6 cellular contexts compared by ENCODE assay signal in the genomic region with DNA sequence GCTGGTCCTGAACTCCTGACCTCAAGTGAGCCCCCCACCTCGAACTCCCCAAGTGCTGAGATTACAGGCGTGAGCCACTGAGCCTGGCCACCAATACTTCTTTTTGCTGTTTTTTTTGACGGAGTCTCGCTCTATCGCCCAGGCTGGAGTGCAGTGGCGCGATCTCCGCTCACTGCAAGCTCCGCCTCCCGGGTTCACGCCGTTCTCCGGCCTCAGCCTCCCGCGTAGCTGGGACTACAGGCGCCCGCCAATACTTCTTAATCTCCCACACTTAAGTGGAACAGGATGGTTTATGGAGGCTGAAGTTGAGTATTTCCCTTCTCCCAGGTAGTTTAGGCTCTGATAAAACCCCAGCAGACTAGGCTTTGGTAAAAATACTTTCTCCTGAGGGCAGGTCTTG. TPM values are rescaled to one million over a fixed set of nuclear protein-coding genes. Genes with fewer than 3 reads are reported as not detected.
DNase-seq lines count a peak whose midpoint lies in the region; TF ChIP-seq lines count a peak whose summit lies in the region.
"Not testable (repeated sequence)": the region's sequence is repeated elsewhere in the genome, so short reads cannot be mapped to it uniquely, and the experiment has no call there.

No MANE protein-coding gene starts in this region.

- H3K4me2 ChIP-seq in DOHH2 (ENCODE audit: low read length) (0 out of 2 replicates have a peak overlapping the region, but pooled peaks have one; percentile 82), Karpas-422 (ENCODE audit: low read depth, low read length, poor library complexity, severe bottlenecking) (peak overlapping the region; percentile 97)

- H3K79me2 ChIP-seq in DOHH2 (ENCODE audit: control insufficient read depth, low read length) (peaks cover 15% of the 10 kb centered on the region), Karpas-422 (ENCODE audit: low read length) (peaks cover 36% of the 10 kb centered on the region)

- not testable (repeated sequence) for H3K9me2 ChIP-seq in DOHH2 (replicated peaks; ENCODE audit: control insufficient read depth, low read length); Karpas-422 (replicated peaks; ENCODE audit: insufficient read depth, low read length)

- H3K36me3 Mint-ChIP-seq in activated CD4-positive, alpha-beta T cell treated with anti-CD3 and anti-CD28 coated beads, Interleukin-2, amount 10 ng/mL, durations not matched to agents 24 days and 14 days (ENCODE audit: low read depth); brain; neural crest cell (ENCODE audit: low read depth); progenitor cell of endocrine pancreas (ENCODE audit: insufficient read depth): not testable (repeated sequence)

- not testable (repeated sequence) for H3K27ac ChIP-seq in DOHH2 (ENCODE audit: low read depth, low read length)
- H3K27ac ChIP-seq in Karpas-422 (ENCODE audit: low read length) = 0 out of 2 replicates have a peak overlapping the region, but pooled peaks have one; percentile 82

- not testable (repeated sequence) for TF ChIP-seq CTCF in DOHH2 (IDR thresholded peaks at IDR 0.05; ENCODE audit: low read depth, low read length, poor library complexity, severe bottlenecking); brain (conservative IDR thresholded peaks at IDR 0.05); neural crest cell (conservative IDR thresholded peaks at IDR 0.05); progenitor cell of endocrine pancreas (IDR thresholded peaks at IDR 0.05; ENCODE audit: unreplicated experiment)

- H3F3A ChIP-seq in DOHH2 (ENCODE audit: control insufficient read depth, insufficient read depth) = not testable (repeated sequence)

- H3K36me3 ChIP-seq in DOHH2 (ENCODE audit: control insufficient read depth, low read length); Karpas-422 (ENCODE audit: insufficient read depth, low read length): not testable (repeated sequence)

- not testable (repeated sequence) for H3K9me3 Mint-ChIP-seq in activated CD4-positive, alpha-beta T cell treated with anti-CD3 and anti-CD28 coated beads, Interleukin-2, amount 10 ng/mL, durations not matched to agents 24 days and 14 days; brain; neural crest cell; progenitor cell of endocrine pancreas (ENCODE audit: low read depth)

- H2AFZ ChIP-seq in Karpas-422 (ENCODE audit: low read length) = not testable (repeated sequence)

- H3K4me1 Mint-ChIP-seq in activated CD4-positive, alpha-beta T cell treated with anti-CD3 and anti-CD28 coated beads, Interleukin-2, amount 10 ng/mL, durations not matched to agents 24 days and 14 days; neural crest cell; progenitor cell of endocrine pancreas (ENCODE audit: low read depth): not testable (repeated sequence)
- peaks cover 27% of the 10 kb centered on the region for H3K4me1 Mint-ChIP-seq in brain

- H3K27me3 ChIP-seq in DOHH2 (ENCODE audit: control insufficient read depth, low read length); Karpas-422 (ENCODE audit: low read length): not testable (repeated sequence)

- not testable (repeated sequence) for H3K4me3 ChIP-seq in DOHH2 (ENCODE audit: low read length); Karpas-422 (ENCODE audit: low read length)

- peak overlapping the region; percentile 13 for H3K4me3 Mint-ChIP-seq in activated CD4-positive, alpha-beta T cell treated with anti-CD3 and anti-CD28 coated beads, Interleukin-2, amount 10 ng/mL, durations not matched to agents 24 days and 14 days
- H3K4me3 Mint-ChIP-seq in brain = peak overlapping the region in 4 of 5 experiments; percentile 35 to 58 (median 46)
- H3K4me3 Mint-ChIP-seq in neural crest cell = peak overlapping the region; percentile 58
- not testable (repeated sequence) for H3K4me3 Mint-ChIP-seq in progenitor cell of endocrine pancreas (ENCODE audit: low read depth)

- intact Hi-C loops in activated CD4-positive, alpha-beta T cell treated with anti-CD3 and anti-CD28 coated beads, Interleukin-2, amount 10 ng/mL, durations not matched to agents 24 days and 14 days (cut with micrococcal nuclease) = loop anchor here (5.0 kb wide), 2 partner anchors 148 to 457 kb away; a partner anchor contains a TSS

- not testable (repeated sequence) for H3K27ac Mint-ChIP-seq in activated CD4-positive, alpha-beta T cell treated with anti-CD3 and anti-CD28 coated beads, Interleukin-2, amount 10 ng/mL, durations not matched to agents 24 days and 14 days; brain; neural crest cell (ENCODE audit: unreplicated experiment)
- H3K27ac Mint-ChIP-seq in progenitor cell of endocrine pancreas = peak overlapping the region; percentile 59

- H3K9me3 ChIP-seq in DOHH2 (ENCODE audit: control insufficient read depth, insufficient read depth, low read length); Karpas-422 (ENCODE audit: low read length): not testable (repeated sequence)

- DNase-seq in Karpas-422; activated CD4-positive, alpha-beta T cell treated with anti-CD3 and anti-CD28 coated beads, Interleukin-2, amount 10 ng/mL, durations not matched to agents 24 days and 14 days; neural crest cell (ENCODE audit: low read depth, low spot score); progenitor cell of endocrine pancreas (ENCODE audit: low spot score, unreplicated experiment): not testable (repeated sequence)

- H3K4me1 ChIP-seq in DOHH2 (ENCODE audit: control insufficient read depth, low read length) = peaks cover 32% of the 10 kb centered on the region
- peaks cover 21% of the 10 kb centered on the region for H3K4me1 ChIP-seq in Karpas-422 (ENCODE audit: low read length)

- H4K20me1 ChIP-seq in DOHH2 (ENCODE audit: control insufficient read depth, insufficient read depth, low read depth, low read length); Karpas-422 (ENCODE audit: insufficient read depth, low read depth, low read length): not testable (repeated sequence)

- H3K27me3 Mint-ChIP-seq in activated CD4-positive, alpha-beta T cell treated with anti-CD3 and anti-CD28 coated beads, Interleukin-2, amount 10 ng/mL, durations not matched to agents 24 days and 14 days; brain; neural crest cell (ENCODE audit: low read depth); progenitor cell of endocrine pancreas: not testable (repeated sequence)

- H3K9ac ChIP-seq in Karpas-422 (ENCODE audit: low read length) = not testable (repeated sequence)

RNA-seq across cellular contexts. Expression of a gene that starts 1.7 kb away (rescaled TPM):
- 106 and 160 TPM in 2 replicates for total RNA-seq in Karpas-422 (2014; rRNA removed; shearing (Covaris generic); ENCODE audit: low replicate concordance)
- total RNA-seq in activated CD4-positive, alpha-beta T cell treated with anti-CD3 and anti-CD28 coated beads, Interleukin-2, amount 10 ng/mL, durations not matched to agents 24 days and 14 days = 12.1 and 15.6 TPM in 2 replicates
- 10.1 TPM for polyA plus RNA-seq in brain (ENCODE audit: insufficient read depth, low read depth, low replicate concordance)
- total RNA-seq in neural crest cell (51.6 and 52.8 TPM in 2 replicates), progenitor cell of endocrine pancreas (80.5 and 81.3 TPM in 2 replicates)
